In genomic region chr5:8456846-8457186, GRCh38 we compare ENCODE assay signal across 8 cellular contexts.
DNase-seq lines count a peak whose midpoint lies in the region; ATAC-seq and TF ChIP-seq lines count a peak whose summit lies in the region.

No MANE protein-coding gene starts in this region.

- DNase-seq in EH (ENCODE audit: low read depth) (peak; percentile 64), RWPE1 (ENCODE audit: low spot score) (no peak), aorta (no peak), NCI-H526 (lab: John Stamatoyannopoulos, UW) (no peak), GM19238 (ENCODE audit: insufficient read length, low spot score) (no peak)

- H3K4me1 ChIP-seq in esophagus (ENCODE audit: control insufficient read depth in 2 of 2, insufficient read depth in 2 of 2, low read length in 1 of 2) (no peaks in the 10 kb centered on the region), rectal smooth muscle tissue (ENCODE audit: control insufficient read depth, insufficient read depth, low read length) (no peaks in the 10 kb centered on the region), aorta (ENCODE audit: control insufficient read depth in 1 of 2, insufficient read depth in 2 of 2, low read length in 2 of 2) (no peaks in the 10 kb centered on the region)

- no peaks in the 10 kb centered on the region for H3K27me3 ChIP-seq in esophagus (ENCODE audit: control insufficient read depth in 1 of 2, insufficient read depth in 2 of 2, low read length in 2 of 2)
- H3K27me3 ChIP-seq in rectal smooth muscle tissue (ENCODE audit: control insufficient read depth, insufficient read depth, low read length), result no peaks in the 10 kb centered on the region
- no peaks in the 10 kb centered on the region for H3K27me3 ChIP-seq in aorta (ENCODE audit: control insufficient read depth in 1 of 2, insufficient read depth in 2 of 2, low read length in 1 of 2)

- POLR2A ChIA-PET in RWPE1 (lab: Yijun Ruan, JAX; ENCODE audit: low non-redundant PET), result interaction anchor here (0.6 kb wide), 1 partner anchor 1384 kb away, joined by 3 read pairs; no protein-coding TSS in a partner anchor

- intact Hi-C loops in aorta (cut with DNase I), result loop anchor here in 1 of 2 donors (10.0 kb wide), 1 partner anchor 1788 kb away; the partner anchor contains the start of gene ATPSCKMT

- H3K27ac ChIP-seq in RWPE1, result peak overlapping the region; percentile 80
- H3K27ac ChIP-seq in esophagus (ENCODE audit: low read depth in 2 of 2, low read length in 1 of 2), result peak overlapping the region; percentile 51 to 57
- peak overlapping the region; percentile 87 for H3K27ac ChIP-seq in rectal smooth muscle tissue (ENCODE audit: low read depth, low read length)
- peak overlapping the region in 1 of 2 donors; percentile 67 for H3K27ac ChIP-seq in aorta (ENCODE audit: low read depth in 1 of 2, low read length in 2 of 2)

- TF ChIP-seq CTCF in RWPE1 (conservative IDR thresholded peaks at IDR 0.05; ENCODE audit: low read depth), result no peak

- H3K4me3 ChIP-seq in esophagus (ENCODE audit: low read depth in 1 of 2, low read length in 2 of 2) (no peak overlapping the region), rectal smooth muscle tissue (ENCODE audit: low read length) (peak overlapping the region; percentile 33), aorta (ENCODE audit: low read length in 2 of 2) (no peak overlapping the region)

- CTCF ChIA-PET in RWPE1 (lab: Yijun Ruan, JAX), result interaction anchor here (0.7 kb wide), 1 partner anchor 731 kb away, joined by 3 read pairs; no protein-coding TSS in a partner anchor

- H3K9me3 ChIP-seq in esophagus (ENCODE audit: control insufficient read depth in 2 of 2, insufficient read depth in 1 of 2, low read depth in 1 of 2, low read length in 1 of 2) (peaks cover 0 to 3% of the 10 kb centered on the region in 2 donors), aorta (ENCODE audit: control insufficient read depth, low read length) (no peaks in the 10 kb centered on the region)

- 57 to 77% methylated on average over 5 of the region's 5 CpGs for WGBS in esophagus, 2 donors
- 55 to 56% methylated on average over 5 of the region's 5 CpGs for WGBS in aorta, 2 donors

- peaks cover 0 to 2% of the 10 kb centered on the region in 2 donors for H3K36me3 ChIP-seq in esophagus (ENCODE audit: control insufficient read depth in 2 of 2, insufficient read depth in 2 of 2, low read length in 1 of 2)
- H3K36me3 ChIP-seq in rectal smooth muscle tissue (ENCODE audit: control insufficient read depth, insufficient read depth, low read length), result no peaks in the 10 kb centered on the region
- no peaks in the 10 kb centered on the region for H3K36me3 ChIP-seq in aorta (ENCODE audit: control insufficient read depth in 1 of 2, insufficient read depth in 2 of 2, low read length in 1 of 2)

- H3K9ac ChIP-seq in rectal smooth muscle tissue (ENCODE audit: low read length), result no peak overlapping the region

- ATAC-seq in HG03354 (IDR thresholded peaks at IDR 0.05; ENCODE audit: poor library complexity, severe bottlenecking, unreplicated experiment) (no peak), aorta (ENCODE audit: low FRiP score) (no peak)
